8 cellular contexts compared by ENCODE assay signal in genomic region chrX:101347859-101348451, GRCh38. TPM values are rescaled to one million over a fixed set of nuclear protein-coding genes. Genes with fewer than 3 reads are reported as not detected.
DNase-seq lines count a peak whose midpoint lies in the region; ATAC-seq and TF ChIP-seq lines count a peak whose summit lies in the region.

No MANE protein-coding gene starts in this region.

- TF ChIP-seq CTCF in GM12875 (IDR thresholded peaks at IDR 0.05; ENCODE audit: borderline replicate concordance, insufficient read depth, low read depth, low read length) (no peak), gastroesophageal sphincter (IDR thresholded peaks at IDR 0.05) (no peak), ovary (IDR thresholded peaks at IDR 0.05) (no peak)

- H3K27ac ChIP-seq in gastroesophageal sphincter (peak overlapping the region in 3 of 4 donors; percentile 86 to 88 (median 87)), ovary (peak overlapping the region in 1 of 2 donors; percentile 69)

- DNase-seq in T-helper 17 cell (no peak), ovary (no peak), NCI-H2081 (lab: John Stamatoyannopoulos, UW) (no peak), 8988T (no peak), DMS114 treated with DMSO at 0.1 percent for 48 hours (lab: John Stamatoyannopoulos, UW; ENCODE audit: unreplicated experiment) (no peak)

- TF ChIP-seq EP300 in gastroesophageal sphincter (IDR thresholded peaks at IDR 0.05) (no peak), ovary (IDR thresholded peaks at IDR 0.05) (no peak)

- intact Hi-C loops in ovary (cut with DNase I): no loop called here

- H3K36me3 ChIP-seq in gastroesophageal sphincter (peaks cover 0 to 23% of the 10 kb centered on the region in 2 donors), ovary (no peaks in the 10 kb centered on the region)

- no peaks in the 10 kb centered on the region for H3K36me3 Mint-ChIP-seq in T-helper 17 cell (ENCODE audit: low read depth)

- WGBS in gastroesophageal sphincter (ENCODE audit: low coverage in 1 of 2), 2 donors: 0 to 35% methylated on average over 4 to 6 of the region's 14 CpGs
- WGBS in ovary, 3 donors: 30 to 35% (median 32%) methylated on average over 13 to 14 of the region's 14 CpGs

- H3K4me1 Mint-ChIP-seq in T-helper 17 cell: no peaks in the 10 kb centered on the region

- peak overlapping the region; percentile 86 for H3K4me3 Mint-ChIP-seq in T-helper 17 cell

- H3K27ac Mint-ChIP-seq in T-helper 17 cell: peak overlapping the region; percentile 67

- H3K4me1 ChIP-seq in gastroesophageal sphincter: peaks cover 0 to 18% (median 3%) of the 10 kb centered on the region in 3 donors
- no peaks in the 10 kb centered on the region for H3K4me1 ChIP-seq in ovary (ENCODE audit: insufficient read depth)

- H3K27me3 Mint-ChIP-seq in T-helper 17 cell: no peaks in the 10 kb centered on the region

- H3K4me3 ChIP-seq in GM12875 (ENCODE audit: low read depth, low read length): peak overlapping the region; percentile 76
- H3K4me3 ChIP-seq in gastroesophageal sphincter: peak overlapping the region; percentile 69 to 82
- peak overlapping the region; percentile 65 for H3K4me3 ChIP-seq in ovary

- ATAC-seq in HG02840 (IDR thresholded peaks at IDR 0.05; ENCODE audit: low FRiP score, unreplicated experiment): peak; percentile 15
- ATAC-seq in T-helper 17 cell: no peak
- ATAC-seq in gastroesophageal sphincter: no peak

- H3K27me3 ChIP-seq in gastroesophageal sphincter: no peaks in the 10 kb centered on the region
- no peaks in the 10 kb centered on the region for H3K27me3 ChIP-seq in ovary

- TF ChIP-seq POLR2A in gastroesophageal sphincter (IDR thresholded peaks at IDR 0.05) (no peak), ovary (IDR thresholded peaks at IDR 0.05) (no peak)

- H3K9me3 ChIP-seq in T-helper 17 cell (ENCODE audit: control insufficient read depth, low read length, poor library complexity, severe bottlenecking) (no peaks in the 10 kb centered on the region), gastroesophageal sphincter (no peaks in the 10 kb centered on the region), ovary (no peaks in the 10 kb centered on the region)

RNA-seq across cellular contexts. Expression of gene TIMM8A, which starts 0.6 kb away (rescaled TPM):
- 1 to 10 TPM; 4.4 to 5.1 TPM for total RNA-seq in T-helper 17 cell
- 1 to 10 TPM; 1.5 to 7.1 (median 5.3) TPM for total RNA-seq in gastroesophageal sphincter
- 10 to 100 TPM in 3 of 7 donors, 1 to 10 TPM in 4; 4.7 to 13.3 (median 10.0) TPM for total RNA-seq in ovary
- polyA plus RNA-seq in ovary: 1 to 10 TPM; 6.0 to 7.0 TPM

RNA-seq across cellular contexts. Expression of gene BTK, which starts 38.0 kb away (rescaled TPM):
- total RNA-seq in T-helper 17 cell (10 to 100 TPM; 10.0 to 13.8 TPM), gastroesophageal sphincter (10 to 100 TPM in 1 of 4 donors, 1 to 10 TPM in 3; 2.2 to 14.8 (median 4.5) TPM), ovary (1 to 10 TPM in 5 of 7 donors, under 1 TPM in 2; 0.81 to 4.3 (median 1.3) TPM)
- polyA plus RNA-seq in ovary: 1 to 10 TPM in 1 of 2 donors, under 1 TPM in 1; 0.81 to 7.5 TPM

RNA-seq across cellular contexts. Expression of gene RPL36A, which starts 42.9 kb away (rescaled TPM):
- total RNA-seq in T-helper 17 cell (100 to 1,000 TPM; 270 to 298 TPM), gastroesophageal sphincter (1,000 to 10,000 TPM in 3 of 4 donors, 100 to 1,000 TPM in 1; 629 to 1,573 (median 1,208) TPM), ovary (1,000 to 10,000 TPM in 1 of 7 donors, 100 to 1,000 TPM in 6; 405 to 2,882 (median 518) TPM)
- polyA plus RNA-seq in ovary: 1,000 to 10,000 TPM; 3,045 to 5,275 TPM

RNA-seq across cellular contexts. Expression of gene TAF7L, which starts 56.8 kb away (rescaled TPM):
- total RNA-seq in T-helper 17 cell (not detected), gastroesophageal sphincter (under 1 TPM in 1 of 4 donors, not detected in 3; 0.27 TPM), ovary (under 1 TPM in 2 of 7 donors, not detected in 5; 0.10 to 0.36 TPM)
- polyA plus RNA-seq in ovary: under 1 TPM; 0.04 to 0.25 TPM

RNA-seq across cellular contexts. Expression of gene GLA, which starts 59.8 kb away (rescaled TPM):
- total RNA-seq in T-helper 17 cell: 10 to 100 TPM; 26.6 to 36.0 TPM
- 10 to 100 TPM in 3 of 4 donors, 1 to 10 TPM in 1; 9.2 to 22.0 (median 16.1) TPM for total RNA-seq in gastroesophageal sphincter
- total RNA-seq in ovary: 10 to 100 TPM; 10.1 to 21.5 (median 15.8) TPM
- 10 to 100 TPM; 17.0 to 29.9 TPM for polyA plus RNA-seq in ovary
